In the genomic region with DNA sequence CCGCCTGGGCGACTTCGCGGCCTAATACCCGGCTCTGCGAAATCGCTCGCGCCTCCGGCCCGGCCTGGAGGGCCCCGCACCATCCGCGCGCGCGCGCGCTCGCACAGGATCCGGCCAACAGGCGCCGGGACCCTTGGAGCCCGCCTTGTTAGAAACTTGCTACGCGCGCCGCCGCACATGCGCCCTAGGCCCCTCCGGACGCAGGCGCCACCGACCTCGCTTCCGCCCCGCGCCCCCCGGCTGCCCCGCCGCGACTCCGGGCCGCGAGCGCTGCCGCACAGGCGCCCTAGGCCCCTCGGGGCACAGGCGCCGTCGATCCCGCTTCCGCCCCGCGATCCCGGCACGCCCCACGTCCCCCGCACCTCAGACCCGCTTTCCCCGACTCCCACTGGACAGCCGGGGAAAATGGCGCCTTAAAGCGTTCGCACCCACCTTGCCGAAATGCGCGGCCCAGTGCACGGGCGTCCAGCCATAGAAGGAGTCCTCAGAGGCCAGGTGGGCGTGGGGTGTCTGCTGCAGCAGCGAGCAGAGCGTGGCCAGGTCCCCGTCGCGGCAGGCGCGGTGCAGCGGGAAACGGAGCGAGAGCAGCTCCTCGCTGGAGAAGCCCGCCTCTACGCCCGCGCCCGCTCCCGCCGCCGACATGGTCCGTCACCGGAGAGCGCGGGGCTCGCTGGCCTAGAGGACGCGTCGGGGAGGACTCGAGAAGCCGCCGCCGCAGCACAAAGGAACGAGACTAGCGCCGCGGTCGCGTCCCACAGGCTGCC, we compare ENCODE assay signal across 8 cellular contexts. TPM values are rescaled to one million over a fixed set of nuclear protein-coding genes. Genes with fewer than 3 reads are reported as not detected.
A peak's percentile ranks its signal among the peaks of the same experiment; 100 is the strongest.
DNase-seq lines count a peak whose midpoint lies in the region; ATAC-seq, FAIRE-seq and TF ChIP-seq lines count a peak whose summit lies in the region.

No MANE protein-coding gene starts in this region.

- DNase-seq in A549 (ENCODE audit: low read depth in 1 of 2, low spot score in 1 of 2) (peak; percentile 28 to 75), GM18507 (ENCODE audit: extremely low spot score, insufficient read length, low read depth) (peak; percentile 50), NCI-H2029 treated with DMSO at 0.1 percent for 48 hours (lab: John Stamatoyannopoulos, UW) (peak; percentile 69), cerebellar cortex (ENCODE audit: low spot score) (peak; percentile 58), kidney tubule cell (ENCODE audit: low spot score) (peak; percentile 82)
- DNase-seq in activated CD4-positive, CD25-positive, alpha-beta regulatory T cell treated with anti-CD3 and anti-CD28 coated beads, Interleukin-2, amount 50 U/mL, for 72 hours = peak; percentile 79
- peak; percentile 38 to 71 (median 62) for DNase-seq in stimulated activated CD4-positive, alpha-beta T cell treated with anti-CD3 and anti-CD28 coated beads, Interleukin-1b, Interleukin-23, amount 100 ng/mL, for 24 hours (ENCODE audit: low read depth in 4 of 4, low spot score in 1 of 4)

- no CpG with 5 or more reads among the region's 109 CpGs for WGBS in A549 (ENCODE audit: missing lambda C conversion rate)

- no peak for TF ChIP-seq EP300 in A549 (IDR thresholded peaks at IDR 0.05)

- peak; percentile 62 for TF ChIP-seq POLR2A in A549 (IDR thresholded peaks at IDR 0.05; ENCODE audit: low read length)

- H3K4me2 ChIP-seq in A549 = peak overlapping the region; percentile 83

- TF ChIP-seq CTCF in A549 (IDR thresholded peaks at IDR 0.05) = no peak

- peaks cover 24% of the 10 kb centered on the region for H3K4me1 ChIP-seq in A549

- CTCF ChIA-PET in A549 (lab: Yijun Ruan, JAX) = interaction anchor here (1.0 to 2.9 kb wide), 7 partner anchors 10 to 459 kb away, joined by 3 to 11 read pairs (median 5); no protein-coding TSS in a partner anchor

- no peak for TF ChIP-seq RAD21 in A549 (conservative IDR thresholded peaks at IDR 0.05 in 1 of 2, IDR thresholded peaks at IDR 0.05 in 1 of 2)

- H3K9me3 ChIP-seq in A549 = no peaks in the 10 kb centered on the region

- POLR2A ChIA-PET in A549 (lab: Yijun Ruan, JAX) = interaction anchor here (0.7 to 2.3 kb wide), 5 partner anchors 8 to 199 kb away, joined by 3 to 13 read pairs (median 4); no protein-coding TSS in a partner anchor

- peak; percentile 55 to 59 for ATAC-seq in A549
- peak; percentile 32 for ATAC-seq in HG02938 (IDR thresholded peaks at IDR 0.05; ENCODE audit: unreplicated experiment)

- H3K27ac ChIP-seq in A549 = peak overlapping the region; percentile 100

- peak overlapping the region; percentile 99 for H3K4me3 ChIP-seq in A549

- FAIRE-seq in A549 (lab: Jason Lieb, UNC) (no peak), GM18507 (lab: Jason Lieb, UNC) (peak; percentile 74)

TF ChIP-seq in A549, 52 proteins besides CTCF, POLR2A, EP300 and RAD21:
- TF ChIP-seq SMC3 (IDR thresholded peaks at IDR 0.05) (no peak; the same call in 2 of the 3 replicates), KDM5A (IDR thresholded peaks at IDR 0.05) (no peak), JUN (IDR thresholded peaks at IDR 0.05) (peak in 1 of 2 experiments; percentile 65; a peak in 2 of 5 replicates), PHF8 (IDR thresholded peaks at IDR 0.05; ENCODE audit: borderline replicate concordance, low read depth) (peak; percentile 43; the same call in 1 of the 2 replicates)
- TF ChIP-seq, protein P1, sequence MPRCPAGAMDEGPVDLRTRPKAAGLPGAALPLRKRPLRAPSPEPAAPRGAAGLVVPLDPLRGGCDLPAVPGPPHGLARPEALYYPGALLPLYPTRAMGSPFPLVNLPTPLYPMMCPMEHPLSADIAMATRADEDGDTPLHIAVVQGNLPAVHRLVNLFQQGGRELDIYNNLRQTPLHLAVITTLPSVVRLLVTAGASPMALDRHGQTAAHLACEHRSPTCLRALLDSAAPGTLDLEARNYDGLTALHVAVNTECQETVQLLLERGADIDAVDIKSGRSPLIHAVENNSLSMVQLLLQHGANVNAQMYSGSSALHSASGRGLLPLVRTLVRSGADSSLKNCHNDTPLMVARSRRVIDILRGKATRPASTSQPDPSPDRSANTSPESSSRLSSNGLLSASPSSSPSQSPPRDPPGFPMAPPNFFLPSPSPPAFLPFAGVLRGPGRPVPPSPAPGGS (IDR thresholded peaks at IDR 0.05) = 0 out of 3 replicates have a peak, but pooled peaks have one; percentile 46
- TF ChIP-seq, protein P2, sequence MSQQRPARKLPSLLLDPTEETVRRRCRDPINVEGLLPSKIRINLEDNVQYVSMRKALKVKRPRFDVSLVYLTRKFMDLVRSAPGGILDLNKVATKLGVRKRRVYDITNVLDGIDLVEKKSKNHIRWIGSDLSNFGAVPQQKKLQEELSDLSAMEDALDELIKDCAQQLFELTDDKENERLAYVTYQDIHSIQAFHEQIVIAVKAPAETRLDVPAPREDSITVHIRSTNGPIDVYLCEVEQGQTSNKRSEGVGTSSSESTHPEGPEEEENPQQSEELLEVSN (IDR thresholded peaks at IDR 0.05; ENCODE audit: borderline replicate concordance, low read depth) = peak; percentile 17; the same call in 1 of the 2 replicates
- TF ChIP-seq, protein P3, sequence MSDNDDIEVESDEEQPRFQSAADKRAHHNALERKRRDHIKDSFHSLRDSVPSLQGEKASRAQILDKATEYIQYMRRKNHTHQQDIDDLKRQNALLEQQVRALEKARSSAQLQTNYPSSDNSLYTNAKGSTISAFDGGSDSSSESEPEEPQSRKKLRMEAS (IDR thresholded peaks at IDR 0.05) = peak; percentile 60; the same call in 1 of the 2 replicates

RNA-seq across cellular contexts. Expression of a gene that starts 0.4 kb away (rescaled TPM):
- polyA plus RNA-seq in A549 (2011; rRNA removed) = 60.2 and 66.0 TPM in 2 replicates
- 23.3 and 26.1 TPM in 2 replicates for polyA plus RNA-seq in A549 (2012; cell fraction: cytosol; rRNA removed)
- 72.9 and 89.4 TPM in 2 replicates for polyA plus RNA-seq in A549 (2012; cell fraction: nucleus; rRNA removed)
- polyA plus RNA-seq in A549 (2017; fragmentation: RNase III; extraction: RNeasy Plus Mini Kit Qiagen cat#74134 plus additional on column Dnase treatment) = 27.8 to 35.9 TPM (median 32.1 TPM) in 3 replicates
- 56.5 and 92.3 TPM in 2 replicates for polyA minus RNA-seq in A549 (2011; rRNA and poly(A)+ RNA removed)

Comparison
In these comparisons a context has a peak if more than half of its experiments do, and no peak if none do; other contexts are left out.
1. Peak in every context shown above with its lines: DNase-seq, ATAC-seq, H3K4me3 ChIP-seq and H3K27ac ChIP-seq.